In genomic region chr2:30495896-30496295, GRCh38 we compare ENCODE assay signal across 7 cellular contexts. TPM values are rescaled to one million over a fixed set of nuclear protein-coding genes. Genes with fewer than 3 reads are reported as not detected.
DNase-seq lines count a peak whose midpoint lies in the region; ATAC-seq, FAIRE-seq and TF ChIP-seq lines count a peak whose summit lies in the region.
"Not testable (repeated sequence)": the region's sequence is repeated elsewhere in the genome, so short reads cannot be mapped to it uniquely, and the experiment has no call there.

No MANE protein-coding gene starts in this region.

- H3K4me3 ChIP-seq in BLaER1, hepatocyte: not testable (repeated sequence)
- H3K4me3 ChIP-seq in neutrophil (ENCODE audit: low read depth in 1 of 2, low read length in 1 of 2) = peak overlapping the region; percentile 2 to 5

- not testable (repeated sequence) for FAIRE-seq in GM12891 (lab: Jason Lieb, UNC)

- H3K79me2 ChIP-seq in hepatocyte = peaks cover 40% of the 10 kb centered on the region

- intact Hi-C loops in activated CD8-positive, alpha-beta T cell treated with anti-CD3 and anti-CD28 coated beads for 36 hours (cut with micrococcal nuclease) = not testable (repeated sequence)

- not testable (repeated sequence) for H3K9me2 ChIP-seq in hepatocyte (replicated peaks; ENCODE audit: insufficient read depth)

- H3K4me1 Mint-ChIP-seq in activated CD8-positive, alpha-beta T cell treated with anti-CD3 and anti-CD28 coated beads for 36 hours (ENCODE audit: low read depth) = peaks cover 19% of the 10 kb centered on the region

- TF ChIP-seq CTCF in activated CD8-positive, alpha-beta T cell treated with anti-CD3 and anti-CD28 coated beads for 36 hours (IDR thresholded peaks at IDR 0.05); hepatocyte (IDR thresholded peaks at IDR 0.05; ENCODE audit: poor library complexity); neutrophil (IDR thresholded peaks at IDR 0.05): not testable (repeated sequence)

- H3K4me1 ChIP-seq in BLaER1 (peaks cover 30% of the 10 kb centered on the region), neutrophil (ENCODE audit: control insufficient read depth in 1 of 2, insufficient read depth in 1 of 2, low read depth in 1 of 2, low read length in 1 of 2) (peaks cover 42 to 44% of the 10 kb centered on the region in 2 experiments)
- not testable (repeated sequence) for H3K4me1 ChIP-seq in hepatocyte (ENCODE audit: insufficient read depth)

- H3K36me3 Mint-ChIP-seq in activated CD8-positive, alpha-beta T cell treated with anti-CD3 and anti-CD28 coated beads for 36 hours (ENCODE audit: low read depth) = peaks cover 41% of the 10 kb centered on the region

- not testable (repeated sequence) for H2AFZ ChIP-seq in hepatocyte

- H3K27me3 Mint-ChIP-seq in activated CD8-positive, alpha-beta T cell treated with anti-CD3 and anti-CD28 coated beads for 36 hours = not testable (repeated sequence)

- not testable (repeated sequence) for DNase-seq in GM12891 (ENCODE audit: insufficient read length, low spot score); activated CD8-positive, alpha-beta T cell treated with anti-CD3 and anti-CD28 coated beads for 36 hours; hepatocyte (ENCODE audit: low spot score)
- peak; percentile 94 for DNase-seq in MV-4-11 (lab: John Stamatoyannopoulos, UW)
- DNase-seq in OCI-M1 (lab: John Stamatoyannopoulos, UW) = peak; percentile 63

- POLR2A ChIA-PET in activated CD8-positive, alpha-beta T cell treated with anti-CD3 and anti-CD28 coated beads for 36 hours (lab: Charles Lee) = not testable (repeated sequence)

- WGBS in hepatocyte (ENCODE audit: low lambda C conversion rate, missing lambda C conversion rate) = 90% methylated on average over 2 of the region's 2 CpGs

- not testable (repeated sequence) for H3K27ac ChIP-seq in BLaER1
- H3K27ac ChIP-seq in hepatocyte = peak overlapping the region; percentile 79
- peak overlapping the region; percentile 99 for H3K27ac ChIP-seq in neutrophil

- not testable (repeated sequence) for ATAC-seq in activated CD8-positive, alpha-beta T cell treated with anti-CD3 and anti-CD28 coated beads for 36 hours

- peaks cover 35% of the 10 kb centered on the region for H3K9me3 Mint-ChIP-seq in activated CD8-positive, alpha-beta T cell treated with anti-CD3 and anti-CD28 coated beads for 36 hours

- H3K4me3 Mint-ChIP-seq in activated CD8-positive, alpha-beta T cell treated with anti-CD3 and anti-CD28 coated beads for 36 hours = not testable (repeated sequence)

- not testable (repeated sequence) for H3K9ac ChIP-seq in BLaER1

- peak overlapping the region; percentile 6 for H3K27ac Mint-ChIP-seq in activated CD8-positive, alpha-beta T cell treated with anti-CD3 and anti-CD28 coated beads for 36 hours

- not testable (repeated sequence) for H4K20me1 ChIP-seq in BLaER1; hepatocyte (ENCODE audit: insufficient read depth, poor library complexity, severe bottlenecking)

- TF ChIP-seq POLR2A in GM12891 (IDR thresholded peaks at IDR 0.05; ENCODE audit: low read depth, low read length) = not testable (repeated sequence)

- peaks cover 37% of the 10 kb centered on the region for H3K36me3 ChIP-seq in BLaER1
- not testable (repeated sequence) for H3K36me3 ChIP-seq in hepatocyte (replicated peaks; ENCODE audit: insufficient read depth, low read depth); neutrophil

- peak overlapping the region; percentile 23 for H3K4me2 ChIP-seq in BLaER1
- not testable (repeated sequence) for H3K4me2 ChIP-seq in hepatocyte

- CTCF ChIA-PET in activated CD8-positive, alpha-beta T cell treated with anti-CD3 and anti-CD28 coated beads for 36 hours (lab: Charles Lee) = not testable (repeated sequence)

- H3K9me3 ChIP-seq in BLaER1 = peaks cover 60% of the 10 kb centered on the region
- H3K9me3 ChIP-seq in hepatocyte (ENCODE audit: low read depth); neutrophil: not testable (repeated sequence)

- not testable (repeated sequence) for H3K27me3 ChIP-seq in BLaER1, hepatocyte, neutrophil

TF ChIP-seq in GM12891, 5 proteins besides CTCF, POLR2A, EP300 and RAD21:
- TF ChIP-seq SPI1 (IDR thresholded peaks at IDR 0.05; ENCODE audit: low read depth, low read length) = 0 out of 2 replicates have a peak, but pooled peaks have one; percentile 41

RNA-seq across cellular contexts. Expression of gene LCLAT1, which starts 48.9 kb away (rescaled TPM):
- polyA plus RNA-seq in GM12891 (2012; ENCODE audit: low read depth, missing spikeins) = 2.5 TPM
- 10 to 100 TPM; 19.0 to 20.5 TPM for total RNA-seq in activated CD8-positive, alpha-beta T cell treated with anti-CD3 and anti-CD28 coated beads for 36 hours
- 13.6 and 15.4 TPM in 2 replicates for total RNA-seq in hepatocyte
- 9.8 and 10.1 TPM in 2 replicates for polyA plus RNA-seq in hepatocyte
